ENCODE assay signal across 1 cellular context in genomic region chr6:157220485-157220884, GRCh38.
TF ChIP-seq lines count a peak whose summit lies in the region.

No MANE protein-coding gene starts in this region.

TF ChIP-seq in H1, 55 proteins besides CTCF, POLR2A, EP300 and RAD21 (continued from another document):
- TF ChIP-seq POLR2AphosphoS5 (IDR thresholded peaks at IDR 0.05; ENCODE audit: low read depth, low read length) (no peak), SAP30 (IDR thresholded peaks at IDR 0.05; ENCODE audit: insufficient read depth, insufficient replicate concordance, low read length) (no peak), RNF2 (IDR thresholded peaks at IDR 0.05; ENCODE audit: borderline replicate concordance, low read depth, low read length, missing control alignments, poor library complexity, severe bottlenecking) (no peak), SP4 (IDR thresholded peaks at IDR 0.05; ENCODE audit: low read length) (no peak), SP2 (IDR thresholded peaks at IDR 0.05; ENCODE audit: low read length) (no peak), SUZ12 (IDR thresholded peaks at IDR 0.05; ENCODE audit: low read length) (no peak), CEBPB (IDR thresholded peaks at IDR 0.05; ENCODE audit: low read depth, low read length) (no peak), CBX8 (IDR thresholded peaks at IDR 0.05; ENCODE audit: borderline replicate concordance, low read depth, low read length) (no peak), RFX5 (IDR thresholded peaks at IDR 0.05; ENCODE audit: borderline replicate concordance, low read depth, low read length) (no peak)
- TF ChIP-seq, protein P1, sequence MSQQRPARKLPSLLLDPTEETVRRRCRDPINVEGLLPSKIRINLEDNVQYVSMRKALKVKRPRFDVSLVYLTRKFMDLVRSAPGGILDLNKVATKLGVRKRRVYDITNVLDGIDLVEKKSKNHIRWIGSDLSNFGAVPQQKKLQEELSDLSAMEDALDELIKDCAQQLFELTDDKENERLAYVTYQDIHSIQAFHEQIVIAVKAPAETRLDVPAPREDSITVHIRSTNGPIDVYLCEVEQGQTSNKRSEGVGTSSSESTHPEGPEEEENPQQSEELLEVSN (IDR thresholded peaks at IDR 0.05): no peak
- TF ChIP-seq, protein P2, sequence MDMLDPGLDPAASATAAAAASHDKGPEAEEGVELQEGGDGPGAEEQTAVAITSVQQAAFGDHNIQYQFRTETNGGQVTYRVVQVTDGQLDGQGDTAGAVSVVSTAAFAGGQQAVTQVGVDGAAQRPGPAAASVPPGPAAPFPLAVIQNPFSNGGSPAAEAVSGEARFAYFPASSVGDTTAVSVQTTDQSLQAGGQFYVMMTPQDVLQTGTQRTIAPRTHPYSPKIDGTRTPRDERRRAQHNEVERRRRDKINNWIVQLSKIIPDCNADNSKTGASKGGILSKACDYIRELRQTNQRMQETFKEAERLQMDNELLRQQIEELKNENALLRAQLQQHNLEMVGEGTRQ (IDR thresholded peaks at IDR 0.05; ENCODE audit: low read length): no peak
- TF ChIP-seq, protein P3, sequence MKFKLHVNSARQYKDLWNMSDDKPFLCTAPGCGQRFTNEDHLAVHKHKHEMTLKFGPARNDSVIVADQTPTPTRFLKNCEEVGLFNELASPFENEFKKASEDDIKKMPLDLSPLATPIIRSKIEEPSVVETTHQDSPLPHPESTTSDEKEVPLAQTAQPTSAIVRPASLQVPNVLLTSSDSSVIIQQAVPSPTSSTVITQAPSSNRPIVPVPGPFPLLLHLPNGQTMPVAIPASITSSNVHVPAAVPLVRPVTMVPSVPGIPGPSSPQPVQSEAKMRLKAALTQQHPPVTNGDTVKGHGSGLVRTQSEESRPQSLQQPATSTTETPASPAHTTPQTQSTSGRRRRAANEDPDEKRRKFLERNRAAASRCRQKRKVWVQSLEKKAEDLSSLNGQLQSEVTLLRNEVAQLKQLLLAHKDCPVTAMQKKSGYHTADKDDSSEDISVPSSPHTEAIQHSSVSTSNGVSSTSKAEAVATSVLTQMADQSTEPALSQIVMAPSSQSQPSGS (IDR thresholded peaks at IDR 0.05; ENCODE audit: low read length): no peak
- TF ChIP-seq, protein P4, sequence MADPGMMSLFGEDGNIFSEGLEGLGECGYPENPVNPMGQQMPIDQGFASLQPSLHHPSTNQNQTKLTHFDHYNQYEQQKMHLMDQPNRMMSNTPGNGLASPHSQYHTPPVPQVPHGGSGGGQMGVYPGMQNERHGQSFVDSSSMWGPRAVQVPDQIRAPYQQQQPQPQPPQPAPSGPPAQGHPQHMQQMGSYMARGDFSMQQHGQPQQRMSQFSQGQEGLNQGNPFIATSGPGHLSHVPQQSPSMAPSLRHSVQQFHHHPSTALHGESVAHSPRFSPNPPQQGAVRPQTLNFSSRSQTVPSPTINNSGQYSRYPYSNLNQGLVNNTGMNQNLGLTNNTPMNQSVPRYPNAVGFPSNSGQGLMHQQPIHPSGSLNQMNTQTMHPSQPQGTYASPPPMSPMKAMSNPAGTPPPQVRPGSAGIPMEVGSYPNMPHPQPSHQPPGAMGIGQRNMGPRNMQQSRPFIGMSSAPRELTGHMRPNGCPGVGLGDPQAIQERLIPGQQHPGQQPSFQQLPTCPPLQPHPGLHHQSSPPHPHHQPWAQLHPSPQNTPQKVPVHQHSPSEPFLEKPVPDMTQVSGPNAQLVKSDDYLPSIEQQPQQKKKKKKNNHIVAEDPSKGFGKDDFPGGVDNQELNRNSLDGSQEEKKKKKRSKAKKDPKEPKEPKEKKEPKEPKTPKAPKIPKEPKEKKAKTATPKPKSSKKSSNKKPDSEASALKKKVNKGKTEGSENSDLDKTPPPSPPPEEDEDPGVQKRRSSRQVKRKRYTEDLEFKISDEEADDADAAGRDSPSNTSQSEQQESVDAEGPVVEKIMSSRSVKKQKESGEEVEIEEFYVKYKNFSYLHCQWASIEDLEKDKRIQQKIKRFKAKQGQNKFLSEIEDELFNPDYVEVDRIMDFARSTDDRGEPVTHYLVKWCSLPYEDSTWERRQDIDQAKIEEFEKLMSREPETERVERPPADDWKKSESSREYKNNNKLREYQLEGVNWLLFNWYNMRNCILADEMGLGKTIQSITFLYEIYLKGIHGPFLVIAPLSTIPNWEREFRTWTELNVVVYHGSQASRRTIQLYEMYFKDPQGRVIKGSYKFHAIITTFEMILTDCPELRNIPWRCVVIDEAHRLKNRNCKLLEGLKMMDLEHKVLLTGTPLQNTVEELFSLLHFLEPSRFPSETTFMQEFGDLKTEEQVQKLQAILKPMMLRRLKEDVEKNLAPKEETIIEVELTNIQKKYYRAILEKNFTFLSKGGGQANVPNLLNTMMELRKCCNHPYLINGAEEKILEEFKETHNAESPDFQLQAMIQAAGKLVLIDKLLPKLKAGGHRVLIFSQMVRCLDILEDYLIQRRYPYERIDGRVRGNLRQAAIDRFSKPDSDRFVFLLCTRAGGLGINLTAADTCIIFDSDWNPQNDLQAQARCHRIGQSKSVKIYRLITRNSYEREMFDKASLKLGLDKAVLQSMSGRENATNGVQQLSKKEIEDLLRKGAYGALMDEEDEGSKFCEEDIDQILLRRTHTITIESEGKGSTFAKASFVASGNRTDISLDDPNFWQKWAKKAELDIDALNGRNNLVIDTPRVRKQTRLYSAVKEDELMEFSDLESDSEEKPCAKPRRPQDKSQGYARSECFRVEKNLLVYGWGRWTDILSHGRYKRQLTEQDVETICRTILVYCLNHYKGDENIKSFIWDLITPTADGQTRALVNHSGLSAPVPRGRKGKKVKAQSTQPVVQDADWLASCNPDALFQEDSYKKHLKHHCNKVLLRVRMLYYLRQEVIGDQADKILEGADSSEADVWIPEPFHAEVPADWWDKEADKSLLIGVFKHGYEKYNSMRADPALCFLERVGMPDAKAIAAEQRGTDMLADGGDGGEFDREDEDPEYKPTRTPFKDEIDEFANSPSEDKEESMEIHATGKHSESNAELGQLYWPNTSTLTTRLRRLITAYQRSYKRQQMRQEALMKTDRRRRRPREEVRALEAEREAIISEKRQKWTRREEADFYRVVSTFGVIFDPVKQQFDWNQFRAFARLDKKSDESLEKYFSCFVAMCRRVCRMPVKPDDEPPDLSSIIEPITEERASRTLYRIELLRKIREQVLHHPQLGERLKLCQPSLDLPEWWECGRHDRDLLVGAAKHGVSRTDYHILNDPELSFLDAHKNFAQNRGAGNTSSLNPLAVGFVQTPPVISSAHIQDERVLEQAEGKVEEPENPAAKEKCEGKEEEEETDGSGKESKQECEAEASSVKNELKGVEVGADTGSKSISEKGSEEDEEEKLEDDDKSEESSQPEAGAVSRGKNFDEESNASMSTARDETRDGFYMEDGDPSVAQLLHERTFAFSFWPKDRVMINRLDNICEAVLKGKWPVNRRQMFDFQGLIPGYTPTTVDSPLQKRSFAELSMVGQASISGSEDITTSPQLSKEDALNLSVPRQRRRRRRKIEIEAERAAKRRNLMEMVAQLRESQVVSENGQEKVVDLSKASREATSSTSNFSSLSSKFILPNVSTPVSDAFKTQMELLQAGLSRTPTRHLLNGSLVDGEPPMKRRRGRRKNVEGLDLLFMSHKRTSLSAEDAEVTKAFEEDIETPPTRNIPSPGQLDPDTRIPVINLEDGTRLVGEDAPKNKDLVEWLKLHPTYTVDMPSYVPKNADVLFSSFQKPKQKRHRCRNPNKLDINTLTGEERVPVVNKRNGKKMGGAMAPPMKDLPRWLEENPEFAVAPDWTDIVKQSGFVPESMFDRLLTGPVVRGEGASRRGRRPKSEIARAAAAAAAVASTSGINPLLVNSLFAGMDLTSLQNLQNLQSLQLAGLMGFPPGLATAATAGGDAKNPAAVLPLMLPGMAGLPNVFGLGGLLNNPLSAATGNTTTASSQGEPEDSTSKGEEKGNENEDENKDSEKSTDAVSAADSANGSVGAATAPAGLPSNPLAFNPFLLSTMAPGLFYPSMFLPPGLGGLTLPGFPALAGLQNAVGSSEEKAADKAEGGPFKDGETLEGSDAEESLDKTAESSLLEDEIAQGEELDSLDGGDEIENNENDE (IDR thresholded peaks at IDR 0.05; ENCODE audit: insufficient replicate concordance, low read length): no peak
